ENCODE assay signal across 29 cellular contexts in genomic region chr15:39589193-39589814, GRCh38. TPM values are rescaled to one million over a fixed set of nuclear protein-coding genes. Genes with fewer than 3 reads are reported as not detected.
A peak's percentile ranks its signal among the peaks of the same experiment; 100 is the strongest.
DNase-seq lines count a peak whose midpoint lies in the region; ATAC-seq and TF ChIP-seq lines count a peak whose summit lies in the region.
"Had no signal": no experiment of that assay in that cellular context is flagged by ENCODE, and none has a peak within 500 bp of the region (broad histone marks: within the 10 kb centered on the region; RNA-seq: fewer than 3 reads in every experiment).

No MANE protein-coding gene starts in this region.

- H3K18ac ChIP-seq in neuronal stem cell (ENCODE audit: low read length): no peak overlapping the region

- no peak for TF ChIP-seq POLR2A in esophagus muscularis mucosa (IDR thresholded peaks at IDR 0.05; ENCODE audit: low read depth)

- no peak for TF ChIP-seq EP300 in esophagus muscularis mucosa (IDR thresholded peaks at IDR 0.05)

- POLR2A ChIA-PET in PC-3 (lab: Charles Lee; ENCODE audit: unreplicated experiment): no interaction called here

- peaks cover 52% of the 10 kb centered on the region for H4K20me1 ChIP-seq in PC-3 (ENCODE audit: low read length)

- no peak overlapping the region for H2BK12ac ChIP-seq in neuronal stem cell (ENCODE audit: low read length)

- no peak overlapping the region for H2AFZ ChIP-seq in PC-3 (ENCODE audit: low read length)
- no peak overlapping the region for H2AFZ ChIP-seq in neuronal stem cell (ENCODE audit: low read length)

- H3K27me3 ChIP-seq in PC-3 (ENCODE audit: low read length): no peaks in the 10 kb centered on the region
- no peaks in the 10 kb centered on the region for H3K27me3 ChIP-seq in esophagus muscularis mucosa
- H3K27me3 ChIP-seq in neuronal stem cell (ENCODE audit: control insufficient read depth in 3 of 3, insufficient read depth in 3 of 3, low read depth in 1 of 3, low read length in 3 of 3): no peaks in the 10 kb centered on the region
- H3K27me3 ChIP-seq: Peyer's patch, uterus had no signal

- peak overlapping the region; percentile 21 for H3K14ac ChIP-seq in neuronal stem cell (ENCODE audit: low read length)

- CTCF ChIA-PET in PC-3 (lab: Charles Lee): no interaction called here

- H3K4me3 ChIP-seq in AG09309 (ENCODE audit: control insufficient read depth, low read depth, low read length): peak overlapping the region; percentile 34
- H3K4me3 ChIP-seq in PC-3 (ENCODE audit: low read length): no peak overlapping the region
- no peak overlapping the region for H3K4me3 ChIP-seq in esophagus muscularis mucosa
- no peak overlapping the region for H3K4me3 ChIP-seq in neuronal stem cell (ENCODE audit: low read length in 2 of 2)
- H3K4me3 ChIP-seq: HAP-1, Peyer's patch, uterus had no signal

- H2BK5ac ChIP-seq in neuronal stem cell (ENCODE audit: low read length): no peak overlapping the region

- H2BK15ac ChIP-seq in neuronal stem cell (ENCODE audit: low read length): no peak overlapping the region

- H3K23ac ChIP-seq in neuronal stem cell (ENCODE audit: low read depth, low read length, poor library complexity): no peak overlapping the region

- no peaks in the 10 kb centered on the region for H3K27me3 Mint-ChIP-seq in activated T-helper 17 cell treated with anti-CD3 and anti-CD28 coated beads, Interleukin-2, amount 50 U/mL, for 72 hours
- H3K27me3 Mint-ChIP-seq: activated T-cell treated with anti-CD3 and anti-CD28 coated beads, Interleukin-2, amount 50 U/mL, for 24 hours; central memory CD8-positive, alpha-beta T cell had no signal

- H3K4ac ChIP-seq in neuronal stem cell (ENCODE audit: low read length): no peak overlapping the region

- H3K27ac ChIP-seq in PC-3 (ENCODE audit: low read length) (no peak overlapping the region), esophagus muscularis mucosa (replicated peaks in 1 of 4) (peak overlapping the region; percentile 5 to 93 (median 72)), neuronal stem cell (replicated peaks; ENCODE audit: low read length) (no peak overlapping the region)
- H3K27ac ChIP-seq: KMS-11, Peyer's patch, uterus had no signal

- H3K9me2 ChIP-seq in PC-3 (replicated peaks; ENCODE audit: low read length): no peaks in the 10 kb centered on the region
- H3K9me2 ChIP-seq: SK-N-SH had no signal

- H3K36me3 Mint-ChIP-seq in activated T-helper 17 cell treated with anti-CD3 and anti-CD28 coated beads, Interleukin-2, amount 50 U/mL, for 72 hours (ENCODE audit: low read depth): peaks cover 15% of the 10 kb centered on the region

- H3K9me3 Mint-ChIP-seq in activated T-helper 17 cell treated with anti-CD3 and anti-CD28 coated beads, Interleukin-2, amount 50 U/mL, for 72 hours: no peaks in the 10 kb centered on the region
- H3K9me3 Mint-ChIP-seq: activated B cell treated with CpG ODN at 0.5 μM for 24 hours; activated naive CD4-positive, alpha-beta T cell treated with anti-CD3 and anti-CD28 coated beads for 36 hours; activated T-cell treated with anti-CD3 and anti-CD28 coated beads, Interleukin-2, amount 50 U/mL, for 24 hours; CD4-positive, alpha-beta T cell; central memory CD8-positive, alpha-beta T cell; immature natural killer cell had no signal

- H3K79me1 ChIP-seq in neuronal stem cell (ENCODE audit: low read depth, low read length): no peaks in the 10 kb centered on the region

- H4K91ac ChIP-seq in neuronal stem cell (ENCODE audit: low read depth, low read length, poor library complexity): no peak overlapping the region

- peaks cover 11% of the 10 kb centered on the region for H3K4me1 Mint-ChIP-seq in activated T-helper 17 cell treated with anti-CD3 and anti-CD28 coated beads, Interleukin-2, amount 50 U/mL, for 72 hours
- H3K4me1 Mint-ChIP-seq: activated B cell treated with CpG ODN at 0.5 μM for 24 hours had no signal

- H3K4me3 Mint-ChIP-seq in activated T-helper 17 cell treated with anti-CD3 and anti-CD28 coated beads, Interleukin-2, amount 50 U/mL, for 72 hours: no peak overlapping the region
- H3K4me3 Mint-ChIP-seq: activated B cell treated with CpG ODN at 0.5 μM for 24 hours; activated CD8-positive, alpha-beta T cell treated with anti-CD3 and anti-CD28 coated beads, Interleukin-2, amount 10 ng/mL, durations not matched to agents 7 days and 5 days; activated naive CD4-positive, alpha-beta T cell treated with anti-CD3 and anti-CD28 coated beads for 36 hours; activated T-cell treated with anti-CD3 and anti-CD28 coated beads, Interleukin-2, amount 50 U/mL, for 24 hours; CD4-positive, alpha-beta T cell; central memory CD8-positive, alpha-beta T cell; immature natural killer cell had no signal

- ATAC-seq in PC-3 (0 out of 2 replicates have a peak, but pooled peaks have one; percentile 9), HG03378 (IDR thresholded peaks at IDR 0.05; ENCODE audit: unreplicated experiment) (no peak)
- no peak for ATAC-seq in activated T-helper 17 cell treated with anti-CD3 and anti-CD28 coated beads, Interleukin-2, amount 50 U/mL, for 72 hours (replicated peaks)
- ATAC-seq: activated CD8-positive, alpha-beta T cell treated with anti-CD3 and anti-CD28 coated beads, Interleukin-2, amount 10 ng/mL, durations not matched to agents 7 days and 5 days; right cardiac atrium had no signal

- H3F3A ChIP-seq in PC-3 (ENCODE audit: low read length, unreplicated experiment): peaks cover 31% of the 10 kb centered on the region

- no peak overlapping the region for H4K8ac ChIP-seq in neuronal stem cell (ENCODE audit: low read depth, low read length)

- H3K4me2 ChIP-seq in PC-3 (ENCODE audit: low read length): no peak overlapping the region
- H3K4me2 ChIP-seq in neuronal stem cell (ENCODE audit: insufficient read depth, low read length, poor library complexity, severe bottlenecking): no peak overlapping the region
- H3K4me2 ChIP-seq: KMS-11, SK-N-SH had no signal

- peak; percentile 62 for DNase-seq in AG09309 (ENCODE audit: low read depth)
- peak; percentile 5 for DNase-seq in PC-3
- DNase-seq in esophagus muscularis mucosa (ENCODE audit: extremely low spot score): no peak
- DNase-seq in neuronal stem cell (ENCODE audit: low spot score): no peak
- DNase-seq in GM19240 (ENCODE audit: insufficient read length, low spot score): no peak
- DNase-seq in activated CD4-positive, CD25-positive, alpha-beta regulatory T cell treated with anti-CD3 and anti-CD28 coated beads, Interleukin-2, amount 50 U/mL, for 72 hours: no peak
- DNase-seq: activated B cell treated with CpG ODN at 0.5 μM for 24 hours; activated CD8-positive, alpha-beta T cell treated with anti-CD3 and anti-CD28 coated beads, Interleukin-2, amount 10 ng/mL, durations not matched to agents 7 days and 5 days; activated naive CD4-positive, alpha-beta T cell treated with anti-CD3 and anti-CD28 coated beads for 36 hours; activated T-cell treated with anti-CD3 and anti-CD28 coated beads, Interleukin-2, amount 50 U/mL, for 24 hours; anterior cingulate cortex; CD4-positive, alpha-beta T cell; DMS53; immature natural killer cell; NCI-H187 treated with DMSO at 0.1 percent for 48 hours; NCI-H345; NK-92 treated with Interleukin-12 subunit alpha and Interleukin-12 subunit beta, amount 100 ng/mL, for 24 hours; nucleus accumbens; Peyer's patch; SK-N-SH; stimulated activated CD4-positive, alpha-beta T cell treated with anti-CD3 and anti-CD28 coated beads, Interleukin-15, amount 100 ng/mL, for 24 hours; substantia nigra; uterus had no signal

- H3K4me1 ChIP-seq in PC-3 (ENCODE audit: insufficient read depth, low read length) (peaks cover 23% of the 10 kb centered on the region), esophagus muscularis mucosa (peaks cover 25 to 96% (median 95%) of the 10 kb centered on the region in 4 donors), neuronal stem cell (ENCODE audit: control insufficient read depth in 2 of 2, insufficient read depth in 1 of 2, low read depth in 1 of 2, low read length in 2 of 2) (no peaks in the 10 kb centered on the region)
- H3K4me1 ChIP-seq: HAP-1 had no signal

- no TSS peak for BruUV-seq in PC-3 (replicated peaks; lab: Mats Ljungman, UMichigan)

- peaks cover 41% of the 10 kb centered on the region for H3K79me2 ChIP-seq in PC-3 (ENCODE audit: low read length)

- H3K9me3 ChIP-seq in PC-3 (ENCODE audit: low read length) (no peaks in the 10 kb centered on the region), esophagus muscularis mucosa (no peaks in the 10 kb centered on the region), neuronal stem cell (replicated peaks in 1 of 2; ENCODE audit: control insufficient read depth in 2 of 2, insufficient read depth in 1 of 2, low read depth in 1 of 2, low read length in 2 of 2) (no peaks in the 10 kb centered on the region)
- H3K9me3 ChIP-seq: HAP-1, Peyer's patch, SK-N-SH, uterus had no signal

- H3K36me3 ChIP-seq in PC-3 (ENCODE audit: low read depth, low read length): peaks cover 99% of the 10 kb centered on the region
- peaks cover 79 to 100% (median 100%) of the 10 kb centered on the region in 4 donors for H3K36me3 ChIP-seq in esophagus muscularis mucosa
- H3K36me3 ChIP-seq in neuronal stem cell (replicated peaks in 1 of 2; ENCODE audit: control insufficient read depth in 2 of 2, insufficient read depth in 2 of 2, low read length in 2 of 2): peaks cover 63 to 100% of the 10 kb centered on the region in 2 donors

- no peak overlapping the region for H2BK120ac ChIP-seq in neuronal stem cell (ENCODE audit: low read depth, low read length)

- H2AK5ac ChIP-seq in neuronal stem cell (ENCODE audit: low read depth, low read length): no peak overlapping the region

- no peak overlapping the region for H3K27ac Mint-ChIP-seq in activated T-helper 17 cell treated with anti-CD3 and anti-CD28 coated beads, Interleukin-2, amount 50 U/mL, for 72 hours
- H3K27ac Mint-ChIP-seq: activated B cell treated with CpG ODN at 0.5 μM for 24 hours; activated CD8-positive, alpha-beta T cell treated with anti-CD3 and anti-CD28 coated beads, Interleukin-2, amount 10 ng/mL, durations not matched to agents 7 days and 5 days; activated naive CD4-positive, alpha-beta T cell treated with anti-CD3 and anti-CD28 coated beads for 36 hours; activated T-cell treated with anti-CD3 and anti-CD28 coated beads, Interleukin-2, amount 50 U/mL, for 24 hours; CD4-positive, alpha-beta T cell had no signal

- intact Hi-C loops in PC-3 (cut with micrococcal nuclease): no loop called here
- intact Hi-C loops in esophagus muscularis mucosa (cut with DNase I): loop anchor here (10.0 kb wide), 1 partner anchor 885 kb away; no protein-coding TSS in a partner anchor

- TF ChIP-seq CTCF in AG09309 (IDR thresholded peaks at IDR 0.05; ENCODE audit: control insufficient read depth, insufficient read depth, low read depth, low read length, missing control alignments) (no peak), PC-3 (conservative IDR thresholded peaks at IDR 0.05; ENCODE audit: low read depth, low read length) (no peak), esophagus muscularis mucosa (IDR thresholded peaks at IDR 0.05) (no peak)

- 68% methylated on average over 14 of the region's 14 CpGs for whole genome bisulfite sequencing in esophagus muscularis mucosa
- WGBS in neuronal stem cell (ENCODE audit: extremely low coverage in 2 of 2, insufficient read length in 2 of 2, insufficient replicate concordance in 1 of 2), 2 donors: no CpG with 5 or more reads among the region's 14 CpGs

- H3K9ac ChIP-seq in PC-3 (ENCODE audit: low read length): no peak overlapping the region
- no peak overlapping the region for H3K9ac ChIP-seq in neuronal stem cell (ENCODE audit: low read depth, low read length, poor library complexity)
- H3K9ac ChIP-seq: KMS-11, SK-N-SH had no signal

RNA-seq across cellular contexts. Expression of gene THBS1, which starts 8.4 kb away (rescaled TPM):
- total RNA-seq in PC-3 (2014; rRNA removed): 305 and 374 TPM in 2 replicates
- total RNA-seq in esophagus muscularis mucosa: 1,000 to 10,000 TPM in 1 of 4 donors, 100 to 1,000 TPM in 3; 188 to 4,072 (median 270) TPM
- polyA plus RNA-seq in neuronal stem cell (2013, experiment 1 of 2): 3.1 TPM
- 3.8 TPM for polyA plus RNA-seq in neuronal stem cell (2013, experiment 2 of 2)
- 1 to 10 TPM in 1 of 2 donors, under 1 TPM in 1; 0.66 to 3.5 TPM for total RNA-seq in activated T-helper 17 cell treated with anti-CD3 and anti-CD28 coated beads, Interleukin-2, amount 50 U/mL, for 72 hours

Comparison
In these comparisons a context has a peak if more than half of its experiments do, and no peak if none do; other contexts are left out.
1. DNase-seq: peak in AG09309 (single experiment) and PC-3 (single experiment); none in esophagus muscularis mucosa (single experiment), neuronal stem cell (single experiment), GM19240 (single experiment) and activated CD4-positive, CD25-positive, alpha-beta regulatory T cell treated with anti-CD3 and anti-CD28 coated beads, Interleukin-2, amount 50 U/mL, for 72 hours (single experiment).
2. H3K27ac ChIP-seq: peak in esophagus muscularis mucosa (4 of 4); none in PC-3 (single experiment) and neuronal stem cell (single experiment).
3. RNA of gene THBS1, which starts 8.4 kb away (total RNA-seq): 305 to 374 TPM in PC-3 and 188 to 4,072 TPM in esophagus muscularis mucosa; 0.66 to 3.5 TPM in activated T-helper 17 cell treated with anti-CD3 and anti-CD28 coated beads, Interleukin-2, amount 50 U/mL, for 72 hours; every median in the first group is over 10 times any median in the second.